8 cellular contexts compared by ENCODE assay signal in the genomic region with DNA sequence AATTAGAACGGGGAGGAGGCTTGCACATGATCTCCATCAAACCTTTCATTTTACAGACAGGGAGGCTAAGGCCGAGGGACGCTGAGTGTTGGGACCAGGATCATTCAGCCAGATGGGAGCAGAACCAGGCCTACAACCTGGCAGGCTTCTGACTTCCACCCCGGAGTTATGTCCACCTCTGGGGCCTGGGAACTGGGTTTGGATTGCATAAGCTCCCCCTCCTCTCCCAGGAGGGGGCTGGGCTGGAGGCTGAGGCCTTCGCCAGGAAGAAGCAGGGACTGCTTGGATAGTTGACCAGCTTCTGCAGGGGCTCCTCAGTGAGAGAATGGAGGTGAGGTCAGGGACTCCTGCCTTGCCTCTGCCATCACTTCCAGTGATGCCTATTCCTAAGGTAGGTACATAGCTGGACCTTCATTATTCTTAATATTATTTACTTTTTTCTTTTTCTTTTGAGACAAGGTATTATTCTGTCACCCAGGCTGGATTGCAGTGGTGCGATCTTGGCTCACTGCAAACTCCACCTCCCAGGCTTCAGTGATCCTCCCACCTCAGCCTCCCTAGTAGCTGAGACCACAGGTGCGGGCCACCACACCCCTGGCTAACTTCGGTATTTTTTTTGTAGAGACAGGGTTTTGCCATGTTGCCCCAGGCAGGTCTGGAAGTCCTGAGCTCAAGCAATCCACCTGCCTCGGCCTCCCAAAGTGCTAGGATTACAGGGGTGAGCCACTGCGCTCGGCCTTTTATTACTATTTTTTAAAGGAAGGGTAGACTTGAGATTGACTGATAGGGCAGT. TPM values are rescaled to one million over a fixed set of nuclear protein-coding genes. Genes with fewer than 3 reads are reported as not detected.
DNase-seq lines count a peak whose midpoint lies in the region; ATAC-seq lines count a peak whose summit lies in the region.

No MANE protein-coding gene starts in this region.

- H3K9ac ChIP-seq in HUES6 (ENCODE audit: low read length), result no peak overlapping the region

- peaks cover 41% of the 10 kb centered on the region for H3K4me1 ChIP-seq in CD8-positive, alpha-beta memory T cell (ENCODE audit: insufficient read depth, low read length)
- H3K4me1 ChIP-seq in HUES6 (ENCODE audit: control insufficient read depth, insufficient read depth, low read length) (peaks cover 7% of the 10 kb centered on the region), mononuclear cell (ENCODE audit: insufficient read depth, low read length) (peaks cover 68% of the 10 kb centered on the region)

- peaks cover 0 to 2% (median 2%) of the 10 kb centered on the region in 3 donors for H3K36me3 Mint-ChIP-seq in CD8-positive, alpha-beta memory T cell
- H3K36me3 Mint-ChIP-seq in activated naive CD8-positive, alpha-beta T cell treated with anti-CD3 and anti-CD28 coated beads, Interleukin-2, amount 50 U/mL, for 24 hours (ENCODE audit: low read depth), result peaks cover 3% of the 10 kb centered on the region

- H3K27me3 Mint-ChIP-seq in CD8-positive, alpha-beta memory T cell, result no peaks in the 10 kb centered on the region
- no peaks in the 10 kb centered on the region for H3K27me3 Mint-ChIP-seq in activated naive CD8-positive, alpha-beta T cell treated with anti-CD3 and anti-CD28 coated beads, Interleukin-2, amount 50 U/mL, for 24 hours

- no peaks in the 10 kb centered on the region for H3K27me3 ChIP-seq in CD8-positive, alpha-beta memory T cell (ENCODE audit: insufficient read depth, low read length, poor library complexity, severe bottlenecking)
- no peaks in the 10 kb centered on the region for H3K27me3 ChIP-seq in HUES6 (ENCODE audit: control insufficient read depth, insufficient read depth, low read length)
- H3K27me3 ChIP-seq in mononuclear cell (ENCODE audit: insufficient read depth, low read length), result no peaks in the 10 kb centered on the region

- H3K27ac Mint-ChIP-seq in CD8-positive, alpha-beta memory T cell, result peak overlapping the region; percentile 89 to 97 (median 95)
- peak overlapping the region; percentile 95 for H3K27ac Mint-ChIP-seq in activated naive CD8-positive, alpha-beta T cell treated with anti-CD3 and anti-CD28 coated beads, Interleukin-2, amount 50 U/mL, for 24 hours

- CTCF ChIA-PET in CD8-positive, alpha-beta memory T cell (lab: Charles Lee), result interaction anchor here (0.9 to 1.3 kb wide), 3 partner anchors 72 to 214 kb away, joined by 3 to 4 read pairs (median 4); no protein-coding TSS in a partner anchor

- peaks cover 41 to 48% (median 46%) of the 10 kb centered on the region in 3 donors for H3K4me1 Mint-ChIP-seq in CD8-positive, alpha-beta memory T cell
- H3K4me1 Mint-ChIP-seq in activated naive CD8-positive, alpha-beta T cell treated with anti-CD3 and anti-CD28 coated beads, Interleukin-2, amount 50 U/mL, for 24 hours, result peaks cover 48% of the 10 kb centered on the region

- no peaks in the 10 kb centered on the region for H3K36me3 ChIP-seq in CD8-positive, alpha-beta memory T cell (ENCODE audit: insufficient read depth, low read length)
- H3K36me3 ChIP-seq in HUES6 (ENCODE audit: control insufficient read depth, insufficient read depth, low read length), result no peaks in the 10 kb centered on the region

- POLR2A ChIA-PET in CD8-positive, alpha-beta memory T cell (lab: Charles Lee), result no interaction called here

- H3K9me3 ChIP-seq in CD8-positive, alpha-beta memory T cell (ENCODE audit: low read length), result no peaks in the 10 kb centered on the region
- H3K9me3 ChIP-seq in HUES6 (ENCODE audit: control insufficient read depth, insufficient read depth, low read depth, low read length) (no peaks in the 10 kb centered on the region), mononuclear cell (ENCODE audit: low read depth, low read length) (no peaks in the 10 kb centered on the region)

- ATAC-seq in activated naive CD8-positive, alpha-beta T cell treated with anti-CD3 and anti-CD28 coated beads, Interleukin-2, amount 50 U/mL, for 24 hours, result no peak
- no peak for ATAC-seq in HG03045 (IDR thresholded peaks at IDR 0.05; ENCODE audit: unreplicated experiment)
- ATAC-seq in GM21528 (IDR thresholded peaks at IDR 0.05; ENCODE audit: low FRiP score, unreplicated experiment), result no peak

- H3K4me3 ChIP-seq in CD8-positive, alpha-beta memory T cell (ENCODE audit: low read length), result peak overlapping the region; percentile 89
- H3K4me3 ChIP-seq in HUES6 (ENCODE audit: low read depth, low read length) (peak overlapping the region; percentile 72), mononuclear cell (ENCODE audit: low read length) (peak overlapping the region; percentile 93)

- no peak for DNase-seq in CD8-positive, alpha-beta memory T cell
- peak; percentile 12 for DNase-seq in activated naive CD8-positive, alpha-beta T cell treated with anti-CD3 and anti-CD28 coated beads, Interleukin-2, amount 50 U/mL, for 24 hours
- DNase-seq in superior temporal gyrus (ENCODE audit: extremely low spot score), result no peak
- no peak for DNase-seq in SIG-M5 (lab: John Stamatoyannopoulos, UW)

- peak overlapping the region; percentile 82 to 95 (median 87) for H3K4me3 Mint-ChIP-seq in CD8-positive, alpha-beta memory T cell
- H3K4me3 Mint-ChIP-seq in activated naive CD8-positive, alpha-beta T cell treated with anti-CD3 and anti-CD28 coated beads, Interleukin-2, amount 50 U/mL, for 24 hours, result peak overlapping the region; percentile 84

- H3K9me3 Mint-ChIP-seq in CD8-positive, alpha-beta memory T cell, result peaks cover 0 to 1% (median 0%) of the 10 kb centered on the region in 5 donors
- H3K9me3 Mint-ChIP-seq in activated naive CD8-positive, alpha-beta T cell treated with anti-CD3 and anti-CD28 coated beads, Interleukin-2, amount 50 U/mL, for 24 hours, result no peaks in the 10 kb centered on the region

- H3K27ac ChIP-seq in CD8-positive, alpha-beta memory T cell (ENCODE audit: low read depth, low read length), result no peak overlapping the region
- H3K27ac ChIP-seq in HUES6 (ENCODE audit: low read depth, low read length), result no peak overlapping the region

RNA-seq across cellular contexts. Expression of a gene that starts 1.3 kb away (rescaled TPM):
- 10 to 100 TPM; 40.5 to 45.0 TPM for total RNA-seq in CD8-positive, alpha-beta memory T cell
- 30.9 TPM for polyA plus RNA-seq in CD8-positive, alpha-beta memory T cell
- total RNA-seq in mononuclear cell, result 70.1 TPM
